In genomic region chr11:14460147-14460546, GRCh38 we compare ENCODE assay signal across 15 cellular contexts. TPM values are rescaled to one million over a fixed set of nuclear protein-coding genes. Genes with fewer than 3 reads are reported as not detected.
DNase-seq lines count a peak whose midpoint lies in the region; ATAC-seq and TF ChIP-seq lines count a peak whose summit lies in the region.
"Had no signal": no experiment of that assay in that cellular context is flagged by ENCODE, and none has a peak within 500 bp of the region (broad histone marks: within the 10 kb centered on the region; RNA-seq: fewer than 3 reads in every experiment).

No MANE protein-coding gene starts in this region.

- DNase-seq in activated T-cell treated with anti-CD3 and anti-CD28 coated beads, Interleukin-2, amount 50 U/mL, for 24 hours = no peak
- no peak for DNase-seq in activated T-cell treated with anti-CD3 and anti-CD28 coated beads, Interleukin-2, amount 50 U/mL, for 72 hours
- DNase-seq in ELR (ENCODE audit: low read depth) (peak; percentile 37), T-helper 17 cell (no peak), foreskin keratinocyte (peak in 1 of 2 donors; percentile 48), AG08396 (ENCODE audit: low spot score) (no peak), NCI-H1694 (lab: John Stamatoyannopoulos, UW) (no peak)
- DNase-seq: BE2C; Caco-2; CD8-positive, alpha-beta memory T cell; DND-41; GF-D8 had no signal

- H3K4me1 Mint-ChIP-seq in activated T-cell treated with anti-CD3 and anti-CD28 coated beads, Interleukin-2, amount 50 U/mL, for 24 hours (ENCODE audit: low read depth) = peaks cover 6% of the 10 kb centered on the region
- H3K4me1 Mint-ChIP-seq in activated T-cell treated with anti-CD3 and anti-CD28 coated beads, Interleukin-2, amount 50 U/mL, for 72 hours (ENCODE audit: low read depth) = no peaks in the 10 kb centered on the region
- H3K4me1 Mint-ChIP-seq in T-helper 17 cell = no peaks in the 10 kb centered on the region

- H3K27me3 ChIP-seq in foreskin keratinocyte = no peaks in the 10 kb centered on the region
- H3K27me3 ChIP-seq: BE2C had no signal

- no peaks in the 10 kb centered on the region for H3K27me3 Mint-ChIP-seq in activated T-cell treated with anti-CD3 and anti-CD28 coated beads, Interleukin-2, amount 50 U/mL, for 24 hours
- H3K27me3 Mint-ChIP-seq in activated T-cell treated with anti-CD3 and anti-CD28 coated beads, Interleukin-2, amount 50 U/mL, for 72 hours (ENCODE audit: low read depth) = no peaks in the 10 kb centered on the region
- no peaks in the 10 kb centered on the region for H3K27me3 Mint-ChIP-seq in T-helper 17 cell
- H3K27me3 Mint-ChIP-seq: CD8-positive, alpha-beta memory T cell had no signal

- H3K4me3 Mint-ChIP-seq in activated T-cell treated with anti-CD3 and anti-CD28 coated beads, Interleukin-2, amount 50 U/mL, for 24 hours = no peak overlapping the region
- H3K4me3 Mint-ChIP-seq in activated T-cell treated with anti-CD3 and anti-CD28 coated beads, Interleukin-2, amount 50 U/mL, for 72 hours = no peak overlapping the region
- H3K4me3 Mint-ChIP-seq in T-helper 17 cell = no peak overlapping the region
- H3K4me3 Mint-ChIP-seq: CD8-positive, alpha-beta memory T cell had no signal

- peak overlapping the region; percentile 45 for H3K27ac Mint-ChIP-seq in activated T-cell treated with anti-CD3 and anti-CD28 coated beads, Interleukin-2, amount 50 U/mL, for 24 hours
- no peak overlapping the region for H3K27ac Mint-ChIP-seq in activated T-cell treated with anti-CD3 and anti-CD28 coated beads, Interleukin-2, amount 50 U/mL, for 72 hours
- H3K27ac Mint-ChIP-seq in T-helper 17 cell = peak overlapping the region; percentile 21

- no peaks in the 10 kb centered on the region for H3K9me3 Mint-ChIP-seq in activated T-cell treated with anti-CD3 and anti-CD28 coated beads, Interleukin-2, amount 50 U/mL, for 24 hours
- no peaks in the 10 kb centered on the region for H3K9me3 Mint-ChIP-seq in activated T-cell treated with anti-CD3 and anti-CD28 coated beads, Interleukin-2, amount 50 U/mL, for 72 hours
- H3K9me3 Mint-ChIP-seq: CD8-positive, alpha-beta memory T cell had no signal

- no peaks in the 10 kb centered on the region for H3K9me3 ChIP-seq in T-helper 17 cell (ENCODE audit: control insufficient read depth, low read length, poor library complexity, severe bottlenecking)
- H3K9me3 ChIP-seq: BE2C, Caco-2, HAP-1 had no signal

- TF ChIP-seq CTCF in foreskin keratinocyte (conservative IDR thresholded peaks at IDR 0.05) = no peak

- peaks cover 4% of the 10 kb centered on the region for H3K4me1 ChIP-seq in foreskin keratinocyte
- H3K4me1 ChIP-seq: BE2C, Caco-2, HAP-1 had no signal

- no peak overlapping the region for H3K27ac ChIP-seq in foreskin keratinocyte
- H3K27ac ChIP-seq: C4-2B had no signal

- peaks cover 64% of the 10 kb centered on the region for H3K36me3 Mint-ChIP-seq in activated T-cell treated with anti-CD3 and anti-CD28 coated beads, Interleukin-2, amount 50 U/mL, for 24 hours (ENCODE audit: low read depth)
- H3K36me3 Mint-ChIP-seq in activated T-cell treated with anti-CD3 and anti-CD28 coated beads, Interleukin-2, amount 50 U/mL, for 72 hours (ENCODE audit: insufficient read depth in 2 of 2) = peaks cover 6 to 16% of the 10 kb centered on the region in 2 donors
- peaks cover 8% of the 10 kb centered on the region for H3K36me3 Mint-ChIP-seq in T-helper 17 cell (ENCODE audit: low read depth)

- ATAC-seq in activated T-cell treated with anti-CD3 and anti-CD28 coated beads, Interleukin-2, amount 50 U/mL, for 72 hours (replicated peaks in 1 of 2) = no peak
- ATAC-seq in T-helper 17 cell (no peak), foreskin keratinocyte (peak; percentile 76)
- ATAC-seq: HepG2 had no signal

RNA-seq across cellular contexts. Expression of gene COPB1, which starts 39.5 kb away (rescaled TPM):
- 100 to 1,000 TPM; 136 to 144 TPM for total RNA-seq in activated T-cell treated with anti-CD3 and anti-CD28 coated beads, Interleukin-2, amount 50 U/mL, for 72 hours
- total RNA-seq in T-helper 17 cell (10 to 100 TPM; 59.5 to 74.2 TPM), foreskin keratinocyte (155 and 192 TPM in 2 replicates)
- 64.4 and 68.0 TPM in 2 replicates for polyA plus RNA-seq in foreskin keratinocyte
